Comparison of ENCODE assay signal across 16 cellular contexts in the genomic region with DNA sequence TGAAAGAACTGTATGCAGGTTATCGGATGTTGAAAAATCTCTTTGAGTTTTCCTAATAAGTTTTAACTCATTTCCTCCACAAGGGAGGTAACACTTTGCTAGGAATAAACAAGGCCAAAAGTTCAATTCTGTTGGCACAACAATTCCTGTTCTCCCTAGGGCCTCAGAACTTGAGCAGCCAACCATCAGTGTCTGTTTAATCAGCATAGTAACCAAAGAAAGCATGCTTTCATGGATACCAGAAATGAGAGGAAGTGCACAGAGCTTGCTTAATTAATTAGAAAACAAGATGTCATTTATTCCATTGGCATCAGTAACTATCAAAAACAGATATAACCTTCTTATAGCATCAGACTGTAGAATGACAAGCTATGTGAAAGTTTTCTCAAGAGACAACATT.
DNase-seq lines count a peak whose midpoint lies in the region; ATAC-seq and TF ChIP-seq lines count a peak whose summit lies in the region.
"Had no signal": no experiment of that assay in that cellular context is flagged by ENCODE, and none has a peak within 500 bp of the region (broad histone marks: within the 10 kb centered on the region; RNA-seq: fewer than 3 reads in every experiment).

No MANE protein-coding gene starts in this region.

- no peak overlapping the region for H4K8ac ChIP-seq in mesenchymal stem cell (ENCODE audit: low read length)

- H3K27ac ChIP-seq in mesenchymal stem cell (ENCODE audit: low read length, poor library complexity, severe bottlenecking), result no peak overlapping the region

- H4K91ac ChIP-seq in mesenchymal stem cell (ENCODE audit: low read length), result no peak overlapping the region

- H3K4me1 ChIP-seq in mesenchymal stem cell (ENCODE audit: control insufficient read depth, insufficient read depth, low read depth, low read length), result no peaks in the 10 kb centered on the region
- H3K4me1 ChIP-seq: BE2C, Caco-2 had no signal

- H2BK5ac ChIP-seq in mesenchymal stem cell (ENCODE audit: low read depth, low read length, poor library complexity, severe bottlenecking), result no peak overlapping the region

- H3K9me3 ChIP-seq in mesenchymal stem cell (ENCODE audit: control insufficient read depth, low read length), result peaks cover 25% of the 10 kb centered on the region
- H3K9me3 ChIP-seq: BE2C, Caco-2 had no signal

- H3K18ac ChIP-seq in mesenchymal stem cell (ENCODE audit: low read depth in 1 of 2, low read length in 2 of 2), result no peak overlapping the region

- H3K27me3 ChIP-seq in mesenchymal stem cell (ENCODE audit: control insufficient read depth in 1 of 2, insufficient read depth in 1 of 2, low read length in 2 of 2), result no peaks in the 10 kb centered on the region
- H3K27me3 ChIP-seq: BE2C had no signal

- H3K4me2 ChIP-seq in mesenchymal stem cell (ENCODE audit: low read length, poor library complexity, severe bottlenecking), result no peak overlapping the region
- H3K4me2 ChIP-seq: GM23338 had no signal

- no peak overlapping the region for H3K23ac ChIP-seq in mesenchymal stem cell (ENCODE audit: low read length in 2 of 2)

- no peaks in the 10 kb centered on the region for H3K36me3 ChIP-seq in mesenchymal stem cell (ENCODE audit: control insufficient read depth in 1 of 2, insufficient read depth in 2 of 2, low read depth in 1 of 2, low read length in 2 of 2)
- H3K36me3 ChIP-seq: BE2C had no signal

- no peak overlapping the region for H3K14ac ChIP-seq in mesenchymal stem cell (ENCODE audit: low read length in 2 of 2)

- no peak overlapping the region for H2AK5ac ChIP-seq in mesenchymal stem cell (ENCODE audit: low read length, severe bottlenecking)

- no peak for ATAC-seq in GM18511 (IDR thresholded peaks at IDR 0.05; ENCODE audit: unreplicated experiment)
- ATAC-seq: GM23338 had no signal

- no peak overlapping the region for H2BK120ac ChIP-seq in mesenchymal stem cell (ENCODE audit: low read depth, low read length)

- H2BK15ac ChIP-seq in mesenchymal stem cell (ENCODE audit: low read depth, poor library complexity, severe bottlenecking), result no peak overlapping the region

- 100% methylated on average over 1 of the region's 1 CpG for WGBS in mesenchymal stem cell

- no peak overlapping the region for H2AFZ ChIP-seq in mesenchymal stem cell (ENCODE audit: low read depth, low read length)
- H2AFZ ChIP-seq: GM23338 had no signal

- in situ Hi-C loops in SK-MEL-5 (cut with HindIII; ENCODE audit: low pct_unique_long_range_greater_than_20kb, low sequenced_read_pairs), result no loop called here

- no peaks in the 10 kb centered on the region for H3K79me1 ChIP-seq in mesenchymal stem cell (replicated peaks; ENCODE audit: low read length, poor library complexity, severe bottlenecking)

- peak overlapping the region; percentile 15 for H3K9ac ChIP-seq in mesenchymal stem cell (ENCODE audit: low read length)

- H2BK12ac ChIP-seq in mesenchymal stem cell (ENCODE audit: low read length in 2 of 2), result no peak overlapping the region

- DNase-seq in SK-MEL-5 (ENCODE audit: low read depth, low spot score), result peak; percentile 35
- DNase-seq in fibroblast of mammary gland (ENCODE audit: low read depth), result peak; percentile 4
- DNase-seq in mesenchymal stem cell, result no peak
- DNase-seq in germinal center (ENCODE audit: low spot score), result no peak
- no peak for DNase-seq in activated CD4-positive, alpha-beta T cell treated with anti-CD3 and anti-CD28 coated beads for 1 hour
- DNase-seq: ACHN; BE2C; C1 segment of cervical spinal cord; Caco-2; CD4-positive, CD25-positive, alpha-beta regulatory T cell; CD8-positive, alpha-beta memory T cell; DMS79; GDM1; H9 had no signal

- no peak overlapping the region for H3K4me3 ChIP-seq in fibroblast of mammary gland (ENCODE audit: control insufficient read depth, low read depth, low read length)
- H3K4me3 ChIP-seq in mesenchymal stem cell (ENCODE audit: insufficient read depth in 1 of 2, low read depth in 1 of 2, low read length in 2 of 2), result no peak overlapping the region
- H3K4me3 ChIP-seq: GM23338 had no signal

- TF ChIP-seq CTCF in fibroblast of mammary gland (conservative IDR thresholded peaks at IDR 0.05; ENCODE audit: control insufficient read depth, insufficient read depth, low read depth, low read length), result no peak

- no peak overlapping the region for H3K4ac ChIP-seq in mesenchymal stem cell (ENCODE audit: low read depth in 1 of 2, low read length in 2 of 2)

Comparison
In these comparisons a context has a peak if more than half of its experiments do, and no peak if none do; other contexts are left out.
1. DNase-seq: peak in SK-MEL-5 (single experiment) and fibroblast of mammary gland (single experiment); none in mesenchymal stem cell (single experiment), germinal center (single experiment) and activated CD4-positive, alpha-beta T cell treated with anti-CD3 and anti-CD28 coated beads for 1 hour (single experiment).